In genomic region chr7:44727346-44728262, GRCh38 we compare ENCODE assay signal across 1 cellular context.
TF ChIP-seq lines count a peak whose summit lies in the region.

No MANE protein-coding gene starts in this region.

TF ChIP-seq in K562, 482 proteins besides CTCF, POLR2A, EP300 and RAD21 (continued from another document):
- no peak for TF ChIP-seq PATZ1 (CRISPR knock-in tag; IDR thresholded peaks at IDR 0.05; ENCODE audit: borderline replicate concordance)
- no peak for TF ChIP-seq ZNF133 (CRISPR knock-in tag; IDR thresholded peaks at IDR 0.05)
- no peak for TF ChIP-seq TAF7 (tag; IDR thresholded peaks at IDR 0.05)
- TF ChIP-seq SMAD2 (IDR thresholded peaks at IDR 0.05; ENCODE audit: low read depth, low read length), result no peak
- no peak for TF ChIP-seq ILF3 (IDR thresholded peaks at IDR 0.05; ENCODE audit: borderline replicate concordance)
- no peak for TF ChIP-seq SIN3B (IDR thresholded peaks at IDR 0.05; ENCODE audit: low read depth)
- no peak for TF ChIP-seq DDX20 (tag; IDR thresholded peaks at IDR 0.05; ENCODE audit: low read depth)
- no peak for TF ChIP-seq CAMTA2 (CRISPR knock-in tag; conservative IDR thresholded peaks at IDR 0.05)
- TF ChIP-seq TARDBP (IDR thresholded peaks at IDR 0.05), result no peak
- TF ChIP-seq ZNF395 (CRISPR knock-in tag; IDR thresholded peaks at IDR 0.05), result no peak
- no peak for TF ChIP-seq RNF2 (IDR thresholded peaks at IDR 0.05)
- no peak for TF ChIP-seq NUFIP1 (IDR thresholded peaks at IDR 0.05; ENCODE audit: partially characterized antibody)
- no peak for TF ChIP-seq BRD9 (IDR thresholded peaks at IDR 0.05; ENCODE audit: low read depth, partially characterized antibody)
